In the genomic region with DNA sequence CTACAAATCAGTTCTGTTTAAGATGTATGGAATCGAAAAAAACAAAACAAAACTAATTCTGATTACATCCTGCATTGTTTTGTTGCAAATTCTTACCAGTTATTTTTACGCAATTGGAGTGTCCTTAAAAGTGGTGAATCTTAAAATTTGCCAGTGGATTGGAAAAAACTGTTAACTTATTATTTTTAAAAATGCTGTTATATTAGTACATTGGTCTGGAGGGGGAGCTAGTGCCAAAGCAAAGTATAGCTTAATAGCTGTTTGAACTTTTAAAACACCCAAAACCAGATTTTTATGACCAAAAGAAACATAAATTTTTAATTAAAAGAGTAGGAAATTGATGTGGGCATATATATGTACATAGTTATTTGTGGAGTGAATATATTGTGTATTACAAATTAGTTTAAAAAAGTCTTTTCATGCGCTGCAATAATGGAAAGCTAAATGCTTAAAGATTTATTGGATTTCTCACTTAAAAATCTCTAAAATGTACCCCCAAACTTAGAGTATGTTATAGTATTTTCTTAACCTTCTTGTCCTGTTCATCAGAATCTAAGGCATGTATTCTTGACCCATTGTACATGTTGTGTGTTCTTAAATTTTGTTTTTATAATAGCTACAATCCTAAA, we compare ENCODE assay signal across 7 cellular contexts. TPM values are rescaled to one million over a fixed set of nuclear protein-coding genes. Genes with fewer than 3 reads are reported as not detected.
DNase-seq lines count a peak whose midpoint lies in the region; ATAC-seq and TF ChIP-seq lines count a peak whose summit lies in the region.

No MANE protein-coding gene starts in this region.

- intact Hi-C loops in Caco-2 (cut with micrococcal nuclease; ENCODE audit: unreplicated experiment) = loop anchor here (1.0 to 5.0 kb wide), 5 partner anchors 113 to 544 kb away; no protein-coding TSS in a partner anchor
- intact Hi-C loops in psoas muscle (cut with DNase I) = loop anchor here (5.0 kb wide), 3 partner anchors 192 to 428 kb away; a partner anchor contains a TSS

- CTCF ChIA-PET in Caco-2 (lab: Charles Lee) = interaction anchor here (0.7 to 5.4 kb wide), 13 partner anchors 24 to 545 kb away, joined by 3 to 101 read pairs (median 3); no protein-coding TSS in a partner anchor

- H3K4me1 ChIP-seq in Caco-2 = peaks cover 11% of the 10 kb centered on the region
- peaks cover 5% of the 10 kb centered on the region for H3K4me1 ChIP-seq in psoas muscle

- DNase-seq in Caco-2 = peak in 1 of 2 experiments; percentile 13
- peak; percentile 7 for DNase-seq in H4 (ENCODE audit: low spot score)
- peak; percentile 61 for DNase-seq in RKO (ENCODE audit: low spot score)
- DNase-seq in erythroblast (lab: John Stamatoyannopoulos, UW) = peak; percentile 48 to 70
- DNase-seq in psoas muscle = no peak

- no peak for TF ChIP-seq POLR2A in erythroblast (IDR thresholded peaks at IDR 0.05; ENCODE audit: low read length)

- no peaks in the 10 kb centered on the region for H3K36me3 ChIP-seq in Caco-2 (ENCODE audit: control insufficient read depth, insufficient read depth, low read length)
- H3K36me3 ChIP-seq in psoas muscle (ENCODE audit: insufficient read depth in 1 of 2, low read depth in 1 of 2) = no peaks in the 10 kb centered on the region

- no peak overlapping the region for H3K27ac ChIP-seq in psoas muscle

- TF ChIP-seq CTCF in Caco-2 (IDR thresholded peaks at IDR 0.05; ENCODE audit: insufficient read depth in 1 of 2, low read depth in 1 of 2, low read length in 1 of 2, severe bottlenecking in 1 of 2, unreplicated experiment in 1 of 2) (peak; percentile 41 to 54), psoas muscle (IDR thresholded peaks at IDR 0.05) (peak; percentile 29)

- H3K9me3 ChIP-seq in Caco-2 (no peaks in the 10 kb centered on the region), psoas muscle (no peaks in the 10 kb centered on the region)

- 82 to 88% (median 84%) methylated on average over 3 of the region's 3 CpGs for WGBS in psoas muscle, 3 donors

- peak overlapping the region; percentile 84 for H3K4me3 Mint-ChIP-seq in Caco-2 (ENCODE audit: unreplicated experiment)

- BruUV-seq in Caco-2 (replicated peaks; lab: Mats Ljungman, UMichigan) = no TSS peak

- H3K27me3 ChIP-seq in Caco-2 (replicated peaks; ENCODE audit: control insufficient read depth, insufficient read depth, low read length) (no peaks in the 10 kb centered on the region), psoas muscle (ENCODE audit: insufficient read depth in 3 of 3, low read length in 2 of 3) (no peaks in the 10 kb centered on the region)

- H3K27ac Mint-ChIP-seq in Caco-2 (ENCODE audit: unreplicated experiment) = no peak overlapping the region

- no peak for ATAC-seq in psoas muscle
- no peak for ATAC-seq in GM21576 (IDR thresholded peaks at IDR 0.05; ENCODE audit: unreplicated experiment)
- no peak for ATAC-seq in GM18519 (IDR thresholded peaks at IDR 0.05; ENCODE audit: low FRiP score, unreplicated experiment)

- no peaks in the 10 kb centered on the region for H3K27me3 Mint-ChIP-seq in Caco-2 (ENCODE audit: insufficient read depth, unreplicated experiment)

- H3K4me3 ChIP-seq in Caco-2 (ENCODE audit: low read depth, low read length) (no peak overlapping the region), psoas muscle (no peak overlapping the region)

- H3K36me3 Mint-ChIP-seq in Caco-2 (ENCODE audit: insufficient read depth, unreplicated experiment) = peaks cover 18% of the 10 kb centered on the region

- H3K4me1 Mint-ChIP-seq in Caco-2 (ENCODE audit: low read depth, unreplicated experiment) = no peaks in the 10 kb centered on the region

- H3K9me3 Mint-ChIP-seq in Caco-2 (ENCODE audit: unreplicated experiment) = no peaks in the 10 kb centered on the region

- POLR2A ChIA-PET in Caco-2 (lab: Charles Lee) = interaction anchor here (0.9 kb wide), 1 partner anchor 409 kb away, joined by 4 read pairs; no protein-coding TSS in a partner anchor

RNA-seq across cellular contexts. Expression of a gene that starts 2.5 kb away (rescaled TPM):
- total RNA-seq in Caco-2 (2022) (63.0 and 67.1 TPM in 2 replicates), psoas muscle (1 to 10 TPM; 4.1 to 8.6 (median 6.7) TPM)
- 28.9 and 39.5 TPM in 2 replicates for total RNA-seq in H4 (2014; rRNA removed; shearing (Covaris generic))
- polyA plus RNA-seq in psoas muscle = 1 to 10 TPM; 3.2 to 7.4 (median 3.4) TPM

Comparison
In these comparisons a context has a peak if more than half of its experiments do, and no peak if none do; other contexts are left out.
1. DNase-seq: peak in H4 (single experiment), RKO (single experiment) and erythroblast (2 of 2); none in psoas muscle (0 of 2).